9 cellular contexts compared by ENCODE assay signal in the genomic region with DNA sequence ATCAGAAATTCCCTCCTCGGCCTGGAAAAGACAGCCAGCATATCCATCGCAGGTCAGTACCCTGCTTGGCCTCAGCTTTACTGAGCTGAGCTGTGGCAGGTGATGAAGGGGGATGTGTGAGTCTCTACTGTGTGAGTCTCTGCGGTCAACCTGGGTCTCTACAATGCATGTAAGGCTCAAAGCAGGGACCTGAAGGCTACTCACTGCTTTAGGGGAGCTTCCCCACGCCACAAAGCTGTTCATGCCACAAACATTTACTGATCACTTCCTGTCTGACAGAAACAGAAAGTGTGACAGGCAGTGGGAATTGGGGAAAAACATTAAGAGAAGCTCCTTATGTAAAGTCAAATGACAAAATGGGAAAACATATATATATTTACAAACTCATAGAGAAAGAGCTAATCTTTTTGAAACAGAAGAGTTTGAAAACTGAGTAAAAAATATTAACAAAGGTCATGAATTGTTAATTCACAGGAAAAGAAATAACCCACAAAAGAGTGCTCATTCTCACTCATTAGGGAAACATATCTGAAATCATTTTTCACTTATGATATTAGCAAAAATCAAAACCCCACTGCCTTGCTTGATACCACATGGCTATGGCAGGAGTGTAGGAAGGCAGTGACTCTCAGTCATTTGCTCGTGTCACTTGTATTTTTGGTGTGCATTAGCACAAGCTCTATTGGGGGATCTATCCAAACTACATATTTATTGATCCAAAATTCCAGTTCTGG. TPM values are rescaled to one million over a fixed set of nuclear protein-coding genes. Genes with fewer than 3 reads are reported as not detected.
DNase-seq lines count a peak whose midpoint lies in the region; ATAC-seq and TF ChIP-seq lines count a peak whose summit lies in the region.
"Had no signal": no experiment of that assay in that cellular context is flagged by ENCODE, and none has a peak within 500 bp of the region (broad histone marks: within the 10 kb centered on the region; RNA-seq: fewer than 3 reads in every experiment).

No MANE protein-coding gene starts in this region.

- peaks cover 35 to 68% (median 57%) of the 10 kb centered on the region in 4 donors for H3K4me1 Mint-ChIP-seq in CD4-positive, alpha-beta memory T cell

- intact Hi-C loops in CD4-positive, alpha-beta memory T cell (cut with micrococcal nuclease): no loop called here
- intact Hi-C loops in lower leg skin (cut with DNase I; ENCODE audit: low total_unique reads): no loop called here

- TF ChIP-seq CTCF in lower leg skin (IDR thresholded peaks at IDR 0.05): no peak

- no peaks in the 10 kb centered on the region for H3K27me3 Mint-ChIP-seq in CD4-positive, alpha-beta memory T cell

- POLR2A ChIA-PET in CD4-positive, alpha-beta memory T cell (lab: Charles Lee; ENCODE audit: partially characterized antibody): interaction anchor here (0.6 to 2.8 kb wide), 12 partner anchors 8 to 173 kb away, joined by 3 to 29 read pairs (median 4); a partner anchor contains a TSS

- 81 to 87% methylated on average over 5 of the region's 5 CpGs for WGBS in lower leg skin, 2 donors

- peaks cover 58 to 82% of the 10 kb centered on the region in 2 donors for H3K36me3 Mint-ChIP-seq in CD4-positive, alpha-beta memory T cell

- ATAC-seq in GM19328 (IDR thresholded peaks at IDR 0.05; ENCODE audit: unreplicated experiment) (peak; percentile 85), HG03378 (IDR thresholded peaks at IDR 0.05; ENCODE audit: unreplicated experiment) (peak; percentile 70), HG03571 (IDR thresholded peaks at IDR 0.05; ENCODE audit: unreplicated experiment) (no peak)

- CTCF ChIA-PET in CD4-positive, alpha-beta memory T cell (lab: Charles Lee; ENCODE audit: partially characterized antibody): interaction anchor here (1.0 to 2.0 kb wide), 7 partner anchors 10 to 126 kb away, joined by 3 to 7 read pairs (median 3); no protein-coding TSS in a partner anchor

- H3K4me1 ChIP-seq in CD4-positive, alpha-beta memory T cell (ENCODE audit: insufficient read depth, low read length): peaks cover 56% of the 10 kb centered on the region

- no peaks in the 10 kb centered on the region for H3K27me3 ChIP-seq in CD4-positive, alpha-beta memory T cell (ENCODE audit: insufficient read depth, low read length)

- peak overlapping the region; percentile 55 for H3K27ac ChIP-seq in CD4-positive, alpha-beta memory T cell (ENCODE audit: low read depth, low read length)

- no peak for TF ChIP-seq POLR2A in lower leg skin (IDR thresholded peaks at IDR 0.05)

- peaks cover 60% of the 10 kb centered on the region for H3K36me3 ChIP-seq in CD4-positive, alpha-beta memory T cell (ENCODE audit: insufficient read depth, low read length)

- no peaks in the 10 kb centered on the region for H3K9me3 Mint-ChIP-seq in CD4-positive, alpha-beta memory T cell

- H3K4me3 Mint-ChIP-seq in CD4-positive, alpha-beta memory T cell: peak overlapping the region; percentile 12 to 87 (median 72)

- peak overlapping the region; percentile 79 to 94 (median 91) for H3K27ac Mint-ChIP-seq in CD4-positive, alpha-beta memory T cell

- peak; percentile 12 to 66 (median 17) for DNase-seq in CD4-positive, alpha-beta memory T cell
- peak; percentile 16 for DNase-seq in activated T-helper 9 cell treated with anti-CD3 and anti-CD28 coated beads, Interleukin-2, amount 50 U/mL, for 16 hours (ENCODE audit: low read depth)
- DNase-seq in GM03348 (ENCODE audit: low spot score) (no peak), COR-L47 (lab: John Stamatoyannopoulos, UW) (no peak), lower leg skin (ENCODE audit: low spot score in 2 of 2) (no peak)

- peak overlapping the region in 1 of 2 donors; percentile 9 for H3K4me3 ChIP-seq in CD4-positive, alpha-beta memory T cell (ENCODE audit: low read length in 2 of 2)
- no peak overlapping the region for H3K4me3 ChIP-seq in lower leg skin (ENCODE audit: low read depth, poor library complexity, severe bottlenecking)

- H3K9me3 ChIP-seq in CD4-positive, alpha-beta memory T cell (ENCODE audit: control insufficient read depth in 1 of 2, low read length in 2 of 2): no peaks in the 10 kb centered on the region

RNA-seq across cellular contexts. Expression of a gene that starts 5.8 kb away (rescaled TPM):
- 100 to 1,000 TPM; 211 to 215 TPM for total RNA-seq in CD4-positive, alpha-beta memory T cell
- polyA plus RNA-seq in CD4-positive, alpha-beta memory T cell: 10 to 100 TPM; 72.7 to 72.9 TPM
- total RNA-seq in lower leg skin: 10 to 100 TPM in 2 of 4 donors, 1 to 10 TPM in 2; 4.5 to 16.7 (median 11.3) TPM

RNA-seq across cellular contexts. Expression of a gene that starts 11.7 kb away (rescaled TPM):
- 10 to 100 TPM; 57.0 to 62.8 TPM for total RNA-seq in CD4-positive, alpha-beta memory T cell
- 10 to 100 TPM; 10.9 to 15.9 TPM for polyA plus RNA-seq in CD4-positive, alpha-beta memory T cell
- 10 to 100 TPM in 3 of 4 donors, 1 to 10 TPM in 1; 9.9 to 16.4 (median 12.0) TPM for total RNA-seq in lower leg skin

RNA-seq across cellular contexts. Expression of a gene that starts 44.0 kb away (rescaled TPM):
- 100 to 1,000 TPM; 255 to 262 TPM for total RNA-seq in CD4-positive, alpha-beta memory T cell
- 10 to 100 TPM; 50.4 to 68.0 TPM for polyA plus RNA-seq in CD4-positive, alpha-beta memory T cell
- total RNA-seq in lower leg skin: 10 to 100 TPM; 10.4 to 17.7 (median 15.1) TPM

RNA-seq across cellular contexts. Expression of a gene that starts 54.0 kb away (rescaled TPM):
- not detected for total RNA-seq in CD4-positive, alpha-beta memory T cell
- under 1 TPM in 1 of 2 donors, not detected in 1; 0.08 TPM for polyA plus RNA-seq in CD4-positive, alpha-beta memory T cell
- not detected for total RNA-seq in lower leg skin
- total RNA-seq: bronchial epithelial cell had no signal

Comparison
In these comparisons a context has a peak if more than half of its experiments do, and no peak if none do; other contexts are left out.
1. DNase-seq: peak in CD4-positive, alpha-beta memory T cell (5 of 5) and activated T-helper 9 cell treated with anti-CD3 and anti-CD28 coated beads, Interleukin-2, amount 50 U/mL, for 16 hours (single experiment); none in GM03348 (single experiment), COR-L47 (single experiment) and lower leg skin (0 of 2).
2. RNA of a gene that starts 5.8 kb away (total RNA-seq): 211 to 215 TPM in CD4-positive, alpha-beta memory T cell; 4.5 to 16.7 TPM in lower leg skin; every median in the first group is over 10 times any median in the second.
3. RNA of a gene that starts 44.0 kb away (total RNA-seq): 255 to 262 TPM in CD4-positive, alpha-beta memory T cell; 10.4 to 17.7 TPM in lower leg skin; every median in the first group is over 10 times any median in the second.